In genomic region chr18:70220628-70221027, GRCh38 we compare ENCODE assay signal across 22 cellular contexts.
"Had no signal": no experiment of that assay in that cellular context is flagged by ENCODE, and none has a peak within 500 bp of the region (broad histone marks: within the 10 kb centered on the region; RNA-seq: fewer than 3 reads in every experiment).

No MANE protein-coding gene starts in this region.

- H3K27me3 ChIP-seq: right lobe of liver, testis, transverse colon had no signal

- ATAC-seq: activated naive CD8-positive, alpha-beta T cell treated with anti-CD3 and anti-CD28 coated beads, Interleukin-2, amount 50 U/mL, for 24 hours; activated T-helper 17 cell treated with anti-CD3 and anti-CD28 coated beads, Interleukin-2, amount 50 U/mL, for 72 hours; mucosa of descending colon; natural killer cell treated with Interleukin-12 subunit alpha and Interleukin-12 subunit beta and Interleukin-15 and Interleukin-18, amount 100 ng/mL, for 72 hours; right lobe of liver; stimulated activated naive CD8-positive, alpha-beta T cell treated with anti-CD3 and anti-CD28 coated beads, Interleukin-15, Interleukin-2, amounts not matched to agents 100 U/mL and 50 U/mL, for 24 hours; T-helper 17 cell had no signal

- DNase-seq: activated CD4-positive, alpha-beta memory T cell treated with anti-CD3 and anti-CD28 coated beads, Interleukin-2, amount 10 ng/mL, durations not matched to agents 7 days and 5 days; activated CD4-positive, alpha-beta T cell treated with anti-CD3 and anti-CD28 coated beads, Interleukin-2, amount 10 ng/mL, durations not matched to agents 7 days and 5 days; activated CD4-positive, CD25-positive, alpha-beta regulatory T cell treated with anti-CD3 and anti-CD28 coated beads, Interleukin-2, amount 50 U/mL, for 72 hours; activated CD8-positive, alpha-beta memory T cell treated with anti-CD3 and anti-CD28 coated beads, Interleukin-2, amount 50 U/mL, for 48 hours; activated naive CD8-positive, alpha-beta T cell treated with anti-CD3 and anti-CD28 coated beads, Interleukin-2, amount 50 U/mL, for 24 hours; activated T-cell treated with anti-CD3 and anti-CD28 coated beads, Interleukin-2, amount 50 U/mL, for 24 hours; dermis blood vessel endothelial cell; effector CD8-positive, alpha-beta T cell; glutamatergic neuron; islet precursor cell; left ventricle myocardium inferior; mucosa of descending colon; right lobe of liver; stimulated activated CD4-positive, alpha-beta T cell treated with anti-CD3 and anti-CD28 coated beads, Interleukin-2, amount 100 ng/mL, for 48 hours; stimulated activated naive CD8-positive, alpha-beta T cell treated with anti-CD3 and anti-CD28 coated beads, Interleukin-15, Interleukin-2, amounts not matched to agents 100 U/mL and 50 U/mL, for 24 hours; T-helper 17 cell; T1000; transverse colon had no signal

- H3K36me3 ChIP-seq: left ventricle myocardium inferior, right lobe of liver, transverse colon had no signal

- H3K9me3 ChIP-seq: left ventricle myocardium inferior, mucosa of descending colon, right lobe of liver, testis, transverse colon had no signal

- H3K27ac ChIP-seq: left ventricle myocardium inferior, right lobe of liver, testis, transverse colon had no signal

- H3K4me3 ChIP-seq: lung, mucosa of descending colon, right lobe of liver, testis, transverse colon had no signal

- H3K4me1 ChIP-seq: right lobe of liver, transverse colon had no signal
